ENCODE assay signal across 10 cellular contexts in genomic region chr17:139401-140205, GRCh38. TPM values are rescaled to one million over a fixed set of nuclear protein-coding genes. Genes with fewer than 3 reads are reported as not detected.
"Had no signal": no experiment of that assay in that cellular context is flagged by ENCODE, and none has a peak within 500 bp of the region (broad histone marks: within the 10 kb centered on the region; RNA-seq: fewer than 3 reads in every experiment).

No MANE protein-coding gene starts in this region.

RNA-seq across cellular contexts. Expression of gene SCGB1C2, which starts 2.2 kb away (rescaled TPM):
- total RNA-seq: activated T-cell treated with anti-CD3 and anti-CD28 coated beads, Interleukin-2, amount 50 U/mL, for 72 hours; astrocyte; gastroesophageal sphincter; left ventricle myocardium inferior; myocyte; renal cortical epithelial cell; temporal lobe; WTC11 had no signal
- polyA plus RNA-seq: esophagus, small intestine had no signal
